ENCODE assay signal across 10 cellular contexts in the genomic region with DNA sequence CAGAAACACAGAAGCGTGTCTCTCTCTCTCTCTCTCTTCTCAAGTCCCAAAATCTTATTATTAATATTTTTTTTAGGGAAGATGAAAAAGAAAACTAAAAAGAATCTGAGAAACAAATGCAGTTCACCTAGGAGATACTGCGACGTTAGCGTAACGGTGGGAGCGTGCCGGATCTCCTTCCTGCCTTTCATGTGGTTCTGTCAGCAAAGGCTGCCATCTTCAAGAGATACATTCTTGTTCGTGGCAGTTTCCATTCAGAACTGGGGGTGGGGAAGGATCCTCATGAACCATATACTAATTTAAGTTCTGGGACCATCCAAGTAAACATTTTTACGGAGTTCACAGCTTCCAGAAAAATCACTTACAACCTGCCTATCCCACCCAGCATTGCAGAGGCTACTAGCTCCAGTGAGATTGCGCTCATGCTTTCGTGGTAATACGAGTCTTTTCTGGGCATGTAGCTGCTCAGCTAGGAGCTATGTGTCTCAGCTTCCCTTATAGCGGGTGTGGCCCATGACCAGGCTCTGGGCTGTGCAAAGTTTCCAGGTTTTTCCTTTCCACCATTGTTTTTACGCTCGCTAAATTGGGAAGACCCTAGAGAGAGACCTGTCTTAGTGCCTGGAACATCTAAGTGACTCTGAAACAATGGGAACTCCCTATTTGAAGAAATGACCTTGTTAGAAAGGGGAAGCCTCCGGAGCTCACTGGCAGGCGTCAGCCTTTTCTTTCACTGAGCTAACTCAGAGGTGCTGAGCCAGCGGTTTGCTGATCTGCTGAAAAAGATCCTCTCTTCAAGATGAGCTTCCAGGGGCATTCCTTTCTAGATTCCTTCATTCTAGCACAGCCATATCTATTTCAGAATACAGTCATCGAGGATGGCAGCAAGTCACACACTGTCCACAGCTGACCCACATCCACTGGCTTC. TPM values are rescaled to one million over a fixed set of nuclear protein-coding genes. Genes with fewer than 3 reads are reported as not detected.
A peak's percentile ranks its signal among the peaks of the same experiment; 100 is the strongest.
DNase-seq lines count a peak whose midpoint lies in the region; ATAC-seq and TF ChIP-seq lines count a peak whose summit lies in the region.
"Had no signal": no experiment of that assay in that cellular context is flagged by ENCODE, and none has a peak within 500 bp of the region (broad histone marks: within the 10 kb centered on the region; RNA-seq: fewer than 3 reads in every experiment).

No MANE protein-coding gene starts in this region.

- H3K4me3 Mint-ChIP-seq in CD8-positive, alpha-beta T cell = peak overlapping the region; percentile 76
- H3K4me3 Mint-ChIP-seq in nephron progenitor cell = no peak overlapping the region

- POLR2A ChIA-PET in CD8-positive, alpha-beta T cell (lab: Charles Lee) = interaction anchor here (0.6 to 2.2 kb wide), 15 partner anchors 8 to 409 kb away, joined by 3 to 11 read pairs (median 3); partner anchors contain the start of genes SLAMF1 and TSTD1

- intact Hi-C loops in CD8-positive, alpha-beta T cell (cut with DNase I, micrococcal nuclease) = loop anchor here (1.0 to 2.0 kb wide), 4 partner anchors 9 to 84 kb away; partner anchors contain the start of gene CD48 (in 1 of the 2)

- no peaks in the 10 kb centered on the region for H3K36me3 ChIP-seq in CD8-positive, alpha-beta T cell (ENCODE audit: insufficient read depth, low read length)

- TF ChIP-seq CTCF in CD8-positive, alpha-beta T cell (IDR thresholded peaks at IDR 0.05) = no peak
- no peak for TF ChIP-seq CTCF in nephron progenitor cell (IDR thresholded peaks at IDR 0.05)

- CTCF ChIA-PET in CD8-positive, alpha-beta T cell (lab: Charles Lee) = interaction anchor here (0.7 to 10.0 kb wide), 9 partner anchors 10 to 207 kb away, joined by 3 to 75 read pairs (median 7); partner anchors contain the start of gene SLAMF1

- H3K9me3 Mint-ChIP-seq in CD8-positive, alpha-beta T cell = no peaks in the 10 kb centered on the region
- no peaks in the 10 kb centered on the region for H3K9me3 Mint-ChIP-seq in nephron progenitor cell

- peaks cover 91% of the 10 kb centered on the region for H3K4me1 ChIP-seq in CD8-positive, alpha-beta T cell (ENCODE audit: insufficient read depth, low read length)

- peaks cover 99% of the 10 kb centered on the region for H3K4me1 Mint-ChIP-seq in CD8-positive, alpha-beta T cell (ENCODE audit: low read depth)
- peaks cover 28% of the 10 kb centered on the region for H3K4me1 Mint-ChIP-seq in nephron progenitor cell

- DNase-seq in CD8-positive, alpha-beta T cell = peak; percentile 53 to 87 (median 71)
- DNase-seq in T-helper 9 cell = peak; percentile 66
- peak; percentile 92 for DNase-seq in central memory CD4-positive, alpha-beta T cell
- DNase-seq in pons (ENCODE audit: low spot score) = peak; percentile 69
- no peak for DNase-seq in OCI-M2 (lab: John Stamatoyannopoulos, UW; ENCODE audit: unreplicated experiment)
- DNase-seq in iPS-NIHi11 (ENCODE audit: low spot score) = no peak
- DNase-seq in nephron progenitor cell = no peak

- H3K36me3 Mint-ChIP-seq in CD8-positive, alpha-beta T cell = peaks cover 33% of the 10 kb centered on the region
- no peaks in the 10 kb centered on the region for H3K36me3 Mint-ChIP-seq in nephron progenitor cell (ENCODE audit: low read depth)

- H3K4me3 ChIP-seq in CD8-positive, alpha-beta T cell (ENCODE audit: low read depth, low read length) = peak overlapping the region; percentile 38

- no peaks in the 10 kb centered on the region for H3K9me3 ChIP-seq in CD8-positive, alpha-beta T cell (ENCODE audit: low read length)

- H3K27ac ChIP-seq in CD8-positive, alpha-beta T cell (ENCODE audit: low read depth, low read length) = peak overlapping the region; percentile 95

- peak overlapping the region; percentile 97 for H3K27ac Mint-ChIP-seq in CD8-positive, alpha-beta T cell
- H3K27ac Mint-ChIP-seq in nephron progenitor cell = no peak overlapping the region

- no peaks in the 10 kb centered on the region for H3K27me3 Mint-ChIP-seq in CD8-positive, alpha-beta T cell (ENCODE audit: low read depth)
- H3K27me3 Mint-ChIP-seq in nephron progenitor cell (ENCODE audit: low read depth, poor library complexity) = peaks cover 3% of the 10 kb centered on the region

- ATAC-seq in CD8-positive, alpha-beta T cell = peak; percentile 81
- ATAC-seq in GM21717 (IDR thresholded peaks at IDR 0.05; ENCODE audit: unreplicated experiment) = no peak

- H3K27me3 ChIP-seq in CD8-positive, alpha-beta T cell (ENCODE audit: insufficient read depth, low read length) = no peaks in the 10 kb centered on the region

RNA-seq across cellular contexts. Expression of gene SLAMF1, which starts 17.3 kb away (rescaled TPM):
- total RNA-seq in CD8-positive, alpha-beta T cell = 10 to 100 TPM; 12.8 to 18.6 TPM
- total RNA-seq: bronchial epithelial cell, kidney epithelial cell had no signal

RNA-seq across cellular contexts. Expression of gene CD84, which starts 50.3 kb away (rescaled TPM):
- total RNA-seq in CD8-positive, alpha-beta T cell = 10 to 100 TPM; 28.3 to 31.7 TPM
- total RNA-seq: bronchial epithelial cell, kidney epithelial cell had no signal

Comparison
In these comparisons a context has a peak if more than half of its experiments do, and no peak if none do; other contexts are left out.
1. DNase-seq: peak in CD8-positive, alpha-beta T cell (7 of 7), T-helper 9 cell (single experiment), central memory CD4-positive, alpha-beta T cell (single experiment) and pons (single experiment); none in OCI-M2 (single experiment), iPS-NIHi11 (single experiment) and nephron progenitor cell (single experiment).